In the genomic region with DNA sequence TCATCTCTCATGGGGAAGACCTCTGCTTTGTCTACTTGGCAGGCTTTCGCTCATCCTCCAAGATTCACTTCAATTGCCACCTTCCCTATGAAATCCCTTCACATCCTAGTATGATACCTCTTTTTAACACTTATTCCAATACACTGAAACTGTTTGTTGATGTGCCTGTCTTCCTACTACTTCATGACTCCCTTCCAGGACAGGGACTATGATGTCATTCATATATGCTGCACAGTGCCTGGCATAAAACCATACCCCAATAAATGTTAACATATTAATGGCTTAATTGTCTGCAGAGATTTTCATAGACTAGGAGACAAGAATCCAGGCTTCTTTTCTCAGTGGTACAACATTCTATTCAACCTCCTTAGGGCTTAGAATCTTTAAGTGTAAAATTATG, we compare ENCODE assay signal across 9 cellular contexts.
"Had no signal": no experiment of that assay in that cellular context is flagged by ENCODE, and none has a peak within 500 bp of the region (broad histone marks: within the 10 kb centered on the region; RNA-seq: fewer than 3 reads in every experiment).

No MANE protein-coding gene starts in this region.

- FAIRE-seq: H54, K562 had no signal

- DNase-seq: GOT3, H9, HCEC 1CT, HFFc6, IMR-90, KG1 had no signal

- H3K4me3 ChIP-seq: K562 had no signal

- H3K9me3 Mint-ChIP-seq: HFFc6 had no signal

- H3K27ac Mint-ChIP-seq: H9, HFFc6 had no signal

- H3K4me3 Mint-ChIP-seq: H9, HFFc6 had no signal

- ATAC-seq: K562 had no signal

- H3K4me1 Mint-ChIP-seq: H9 had no signal

- H3K27ac ChIP-seq: HL-60 had no signal
